Comparison of ENCODE assay signal across 9 cellular contexts in the genomic region with DNA sequence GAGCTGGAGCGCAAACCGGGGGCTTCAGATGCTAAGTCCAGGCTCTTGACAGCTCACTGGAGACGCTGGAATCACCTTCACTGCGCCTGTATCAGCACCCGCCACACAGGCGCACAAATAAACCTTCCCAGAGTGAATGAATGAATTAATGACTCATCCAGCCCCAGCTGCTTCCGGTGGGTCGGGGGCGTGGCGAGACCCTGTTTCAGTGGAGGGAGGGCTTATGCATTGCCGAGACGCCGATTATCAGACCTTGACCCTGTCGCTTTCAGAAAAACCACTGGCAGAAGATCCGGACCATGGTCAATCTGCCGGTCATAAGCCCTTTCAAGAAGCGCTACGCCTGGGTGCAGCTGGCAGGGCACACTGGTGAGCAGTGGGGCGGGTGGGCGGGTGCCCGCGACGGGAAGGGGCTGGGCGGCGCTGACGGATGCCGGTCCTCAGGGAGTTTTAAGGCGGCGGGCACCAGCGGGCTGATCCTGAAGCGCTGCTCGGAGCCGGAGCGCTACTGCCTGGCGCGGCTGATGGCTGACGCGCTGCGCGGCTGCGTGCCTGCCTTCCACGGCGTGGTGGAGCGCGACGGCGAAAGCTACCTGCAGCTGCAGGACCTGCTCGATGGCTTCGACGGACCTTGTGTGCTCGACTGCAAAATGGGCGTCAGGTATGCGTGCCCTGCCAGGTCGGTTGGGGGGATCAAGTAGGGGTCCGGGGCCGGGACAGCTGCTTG. TPM values are rescaled to one million over a fixed set of nuclear protein-coding genes. Genes with fewer than 3 reads are reported as not detected.
DNase-seq lines count a peak whose midpoint lies in the region; ATAC-seq and TF ChIP-seq lines count a peak whose summit lies in the region.
"Had no signal": no experiment of that assay in that cellular context is flagged by ENCODE, and none has a peak within 500 bp of the region (broad histone marks: within the 10 kb centered on the region; RNA-seq: fewer than 3 reads in every experiment).

No MANE protein-coding gene starts in this region.

- H3K4me1 ChIP-seq in stomach: peaks cover 19 to 38% (median 29%) of the 10 kb centered on the region in 4 donors
- H3K4me1 ChIP-seq in gastroesophageal sphincter: peaks cover 0 to 21% (median 19%) of the 10 kb centered on the region in 3 donors

- TF ChIP-seq CTCF in stomach (IDR thresholded peaks at IDR 0.05) (no peak), gastroesophageal sphincter (IDR thresholded peaks at IDR 0.05) (no peak)

- H3K9me3 Mint-ChIP-seq in activated T-helper 2 cell treated with anti-CD3 and anti-CD28 coated beads, Interferon-gamma antibody, Interleukin-2, Interleukin-4, amounts not matched to agents 10 μg/mL and 5 μg/mL and 100 μg/mL, durations not matched to agents 14 hours and 24 hours and 36 hours: no peaks in the 10 kb centered on the region

- no peak for DNase-seq in activated CD4-positive, CD25-positive, alpha-beta regulatory T cell (lab: John Stamatoyannopoulos, UW)
- no peak for DNase-seq in activated T-helper 2 cell treated with anti-CD3 and anti-CD28 coated beads, Interferon-gamma antibody, Interleukin-2, Interleukin-4, amounts not matched to agents 10 μg/mL and 5 μg/mL and 100 μg/mL, durations not matched to agents 14 hours and 24 hours and 36 hours (ENCODE audit: low spot score)
- no peak for DNase-seq in stomach
- no peak for DNase-seq in superior temporal gyrus (ENCODE audit: extremely low spot score)
- no peak for DNase-seq in NCI-H146 treated with DMSO at 0.1 percent for 48 hours (lab: John Stamatoyannopoulos, UW; ENCODE audit: unreplicated experiment)
- DNase-seq: DND-41 had no signal

- H3K27me3 ChIP-seq in stomach (peaks cover 4 to 77% (median 23%) of the 10 kb centered on the region in 3 donors), gastroesophageal sphincter (peaks cover 77% of the 10 kb centered on the region)

- H3K4me3 Mint-ChIP-seq in activated T-helper 2 cell treated with anti-CD3 and anti-CD28 coated beads, Interferon-gamma antibody, Interleukin-2, Interleukin-4, amounts not matched to agents 10 μg/mL and 5 μg/mL and 100 μg/mL, durations not matched to agents 14 hours and 24 hours and 36 hours (ENCODE audit: low read depth): peak overlapping the region; percentile 60

- no peak overlapping the region for H3K27ac Mint-ChIP-seq in activated T-helper 2 cell treated with anti-CD3 and anti-CD28 coated beads, Interferon-gamma antibody, Interleukin-2, Interleukin-4, amounts not matched to agents 10 μg/mL and 5 μg/mL and 100 μg/mL, durations not matched to agents 14 hours and 24 hours and 36 hours

- no peak for TF ChIP-seq EP300 in stomach (IDR thresholded peaks at IDR 0.05)
- no peak for TF ChIP-seq EP300 in gastroesophageal sphincter (IDR thresholded peaks at IDR 0.05)

- ATAC-seq in activated CD4-positive, CD25-positive, alpha-beta regulatory T cell treated with anti-CD3 and anti-CD28 coated beads, Interleukin-2, amount 50 U/mL, for 24 hours: peak; percentile 48 to 63
- ATAC-seq in gastroesophageal sphincter: no peak

- H3K27ac ChIP-seq in stomach: no peak overlapping the region
- no peak overlapping the region for H3K27ac ChIP-seq in gastroesophageal sphincter

- 37 to 51% (median 49%) methylated on average over 32 to 56 of the region's 56 CpGs for WGBS in stomach, 5 donors
- WGBS in gastroesophageal sphincter (ENCODE audit: low coverage in 1 of 2), 2 donors: 40 to 43% methylated on average over 4 to 6 of the region's 56 CpGs

- peaks cover 0 to 13% (median 5%) of the 10 kb centered on the region in 4 donors for H3K36me3 ChIP-seq in stomach
- no peaks in the 10 kb centered on the region for H3K36me3 ChIP-seq in gastroesophageal sphincter

- H3K9me3 ChIP-seq in iPS-18c (ENCODE audit: control insufficient read depth, insufficient read depth, low read length) (no peaks in the 10 kb centered on the region), stomach (no peaks in the 10 kb centered on the region), gastroesophageal sphincter (no peaks in the 10 kb centered on the region)

- intact Hi-C loops in activated T-helper 2 cell treated with anti-CD3 and anti-CD28 coated beads, Interferon-gamma antibody, Interleukin-2, Interleukin-4, amounts not matched to agents 10 μg/mL and 5 μg/mL and 100 μg/mL, durations not matched to agents 14 hours and 24 hours and 36 hours (cut with micrococcal nuclease): no loop called here
- intact Hi-C loops in stomach (cut with DNase I; ENCODE audit: low total_unique reads): no loop called here

- H3K4me3 ChIP-seq in iPS-18c (ENCODE audit: insufficient read depth, low read depth, low read length) (peak overlapping the region; percentile 48), stomach (peak overlapping the region in 3 of 4 donors; percentile 25 to 45 (median 37)), gastroesophageal sphincter (peak overlapping the region in 1 of 2 donors; percentile 35)

- TF ChIP-seq POLR2A in stomach (IDR thresholded peaks at IDR 0.05): no peak
- TF ChIP-seq POLR2A in gastroesophageal sphincter (IDR thresholded peaks at IDR 0.05): no peak

- peaks cover 71% of the 10 kb centered on the region for H3K27me3 Mint-ChIP-seq in activated T-helper 2 cell treated with anti-CD3 and anti-CD28 coated beads, Interferon-gamma antibody, Interleukin-2, Interleukin-4, amounts not matched to agents 10 μg/mL and 5 μg/mL and 100 μg/mL, durations not matched to agents 14 hours and 24 hours and 36 hours (ENCODE audit: low read depth)

- H3K36me3 Mint-ChIP-seq in activated T-helper 2 cell treated with anti-CD3 and anti-CD28 coated beads, Interferon-gamma antibody, Interleukin-2, Interleukin-4, amounts not matched to agents 10 μg/mL and 5 μg/mL and 100 μg/mL, durations not matched to agents 14 hours and 24 hours and 36 hours (ENCODE audit: low read depth): peaks cover 3% of the 10 kb centered on the region

- H3K4me1 Mint-ChIP-seq in activated T-helper 2 cell treated with anti-CD3 and anti-CD28 coated beads, Interferon-gamma antibody, Interleukin-2, Interleukin-4, amounts not matched to agents 10 μg/mL and 5 μg/mL and 100 μg/mL, durations not matched to agents 14 hours and 24 hours and 36 hours (ENCODE audit: low read depth): peaks cover 7% of the 10 kb centered on the region

RNA-seq across cellular contexts. Expression of gene ITPKA, which starts 7.7 kb away (rescaled TPM):
- total RNA-seq in activated T-helper 2 cell treated with anti-CD3 and anti-CD28 coated beads, Interferon-gamma antibody, Interleukin-2, Interleukin-4, amounts not matched to agents 10 μg/mL and 5 μg/mL and 100 μg/mL, durations not matched to agents 14 hours and 24 hours and 36 hours: 4.7 and 5.7 TPM in 2 replicates
- total RNA-seq in stomach (100 to 1,000 TPM in 1 of 5 donors, 10 to 100 TPM in 3, 1 to 10 TPM in 1; 3.6 to 308 (median 30.9) TPM), gastroesophageal sphincter (1 to 10 TPM in 1 of 4 donors, under 1 TPM in 2, not detected in 1; 0.85 to 1.2 (median 0.94) TPM)
- 10 to 100 TPM in 1 of 3 donors, 1 to 10 TPM in 2; 3.0 to 35.7 (median 6.8) TPM for polyA plus RNA-seq in stomach

RNA-seq across cellular contexts. Expression of gene LTK, which starts 12.3 kb away (rescaled TPM):
- 0.18 and 0.25 TPM in 2 replicates for total RNA-seq in activated T-helper 2 cell treated with anti-CD3 and anti-CD28 coated beads, Interferon-gamma antibody, Interleukin-2, Interleukin-4, amounts not matched to agents 10 μg/mL and 5 μg/mL and 100 μg/mL, durations not matched to agents 14 hours and 24 hours and 36 hours
- total RNA-seq in stomach (10 to 100 TPM in 2 of 5 donors, 1 to 10 TPM in 3; 4.9 to 25.2 (median 9.7) TPM), gastroesophageal sphincter (under 1 TPM in 3 of 4 donors, not detected in 1; 0.16 to 0.54 (median 0.19) TPM)
- polyA plus RNA-seq in stomach: 1 to 10 TPM; 1.2 to 3.5 (median 1.7) TPM

RNA-seq across cellular contexts. Expression of gene RPAP1, which starts 42.7 kb away (rescaled TPM):
- total RNA-seq in activated T-helper 2 cell treated with anti-CD3 and anti-CD28 coated beads, Interferon-gamma antibody, Interleukin-2, Interleukin-4, amounts not matched to agents 10 μg/mL and 5 μg/mL and 100 μg/mL, durations not matched to agents 14 hours and 24 hours and 36 hours: 60.1 and 66.6 TPM in 2 replicates
- total RNA-seq in stomach (10 to 100 TPM in 3 of 5 donors, 1 to 10 TPM in 2; 1.8 to 17.4 (median 14.8) TPM), gastroesophageal sphincter (10 to 100 TPM; 10.4 to 33.1 (median 12.6) TPM)
- 10 to 100 TPM in 1 of 3 donors, 1 to 10 TPM in 2; 6.0 to 10.6 (median 8.5) TPM for polyA plus RNA-seq in stomach

RNA-seq across cellular contexts. Expression of gene TYRO3, which starts 57.7 kb away (rescaled TPM):
- total RNA-seq in activated T-helper 2 cell treated with anti-CD3 and anti-CD28 coated beads, Interferon-gamma antibody, Interleukin-2, Interleukin-4, amounts not matched to agents 10 μg/mL and 5 μg/mL and 100 μg/mL, durations not matched to agents 14 hours and 24 hours and 36 hours: 4.0 and 6.8 TPM in 2 replicates
- total RNA-seq in stomach (10 to 100 TPM in 3 of 5 donors, 1 to 10 TPM in 1, under 1 TPM in 1; 0.89 to 16.9 (median 10.5) TPM), gastroesophageal sphincter (1 to 10 TPM; 3.1 to 9.5 (median 8.4) TPM)
- 1 to 10 TPM; 3.6 to 6.6 (median 6.6) TPM for polyA plus RNA-seq in stomach
